In genomic region chr9:14372437-14373318, GRCh38 we compare ENCODE assay signal across 10 cellular contexts. TPM values are rescaled to one million over a fixed set of nuclear protein-coding genes. Genes with fewer than 3 reads are reported as not detected.
DNase-seq lines count a peak whose midpoint lies in the region; ATAC-seq and TF ChIP-seq lines count a peak whose summit lies in the region.
"Had no signal": no experiment of that assay in that cellular context is flagged by ENCODE, and none has a peak within 500 bp of the region (broad histone marks: within the 10 kb centered on the region; RNA-seq: fewer than 3 reads in every experiment).

No MANE protein-coding gene starts in this region.

- H3K27ac ChIP-seq in heart right ventricle (peak overlapping the region in 8 of 10 donors; percentile 42 to 75 (median 56)), testis (no peak overlapping the region)

- H3K27me3 ChIP-seq in H7 (ENCODE audit: control insufficient read depth, insufficient read depth, low read length) (no peaks in the 10 kb centered on the region), heart right ventricle (no peaks in the 10 kb centered on the region), testis (no peaks in the 10 kb centered on the region)

- H3K9me3 ChIP-seq in heart right ventricle (peaks cover 0 to 8% (median 0%) of the 10 kb centered on the region in 11 donors), testis (no peaks in the 10 kb centered on the region)

- H3K4me1 ChIP-seq in heart right ventricle: peaks cover 0 to 24% (median 14%) of the 10 kb centered on the region in 9 donors
- H3K4me1 ChIP-seq in testis: no peaks in the 10 kb centered on the region

- no peak for TF ChIP-seq POLR2A in testis (IDR thresholded peaks at IDR 0.05)

- ATAC-seq in heart right ventricle (peak; percentile 80 to 98 (median 94)), sciatic nerve (peak; percentile 70), HG02938 (IDR thresholded peaks at IDR 0.05; ENCODE audit: unreplicated experiment) (no peak)
- ATAC-seq: activated naive CD8-positive, alpha-beta T cell treated with anti-CD3 and anti-CD28 coated beads, Interleukin-2, amount 50 U/mL, for 24 hours had no signal

- TF ChIP-seq CTCF in heart right ventricle (IDR thresholded peaks at IDR 0.05): no peak
- no peak for TF ChIP-seq CTCF in testis (IDR thresholded peaks at IDR 0.05)

- intact Hi-C loops in heart right ventricle (cut with DNase I): no loop called here
- intact Hi-C loops in sciatic nerve (cut with DNase I): no loop called here
- intact Hi-C loops in testis (cut with DNase I; ENCODE audit: low total_unique reads): no loop called here

- H3K36me3 ChIP-seq in H7 (replicated peaks; ENCODE audit: control insufficient read depth, insufficient read depth, low read length): no peaks in the 10 kb centered on the region
- H3K36me3 ChIP-seq in heart right ventricle: no peaks in the 10 kb centered on the region
- H3K36me3 ChIP-seq in testis (ENCODE audit: low read depth, missing control alignments): no peaks in the 10 kb centered on the region

- peak; percentile 42 for DNase-seq in H7
- peak; percentile 14 to 70 for DNase-seq in SW 1271 (lab: John Stamatoyannopoulos, UW)
- DNase-seq in heart right ventricle: peak in 1 of 2 donors; percentile 73
- DNase-seq in sciatic nerve (ENCODE audit: low spot score): no peak
- DNase-seq in GDM1 (lab: John Stamatoyannopoulos, UW): no peak
- DNase-seq in testis: no peak
- DNase-seq in activated naive CD4-positive, alpha-beta T cell treated with Interleukin-2 at 50 U/mL for 16 hours: no peak
- DNase-seq: activated naive CD8-positive, alpha-beta T cell treated with anti-CD3 and anti-CD28 coated beads, Interleukin-2, amount 50 U/mL, for 24 hours; NCI-H526 had no signal

- H3K4me3 ChIP-seq in H7 (ENCODE audit: insufficient read depth, low read depth, low read length): no peak overlapping the region
- H3K4me3 ChIP-seq in heart right ventricle: no peak overlapping the region
- H3K4me3 ChIP-seq in testis: no peak overlapping the region

- WGBS in heart right ventricle, 2 donors: 19 to 21% methylated on average over 4 of the region's 4 CpGs
- 31 to 38% methylated on average over 4 of the region's 4 CpGs for WGBS in testis, 2 donors

RNA-seq across cellular contexts. Expression of gene NFIB, which starts 58.7 kb away (rescaled TPM):
- 3.7 and 5.0 TPM in 2 replicates for total RNA-seq in H7 (2014; rRNA removed; shearing (Covaris generic))
- total RNA-seq in heart right ventricle (100 to 1,000 TPM in 9 of 10 donors, 10 to 100 TPM in 1; 96.8 to 145 (median 126) TPM), sciatic nerve (137 TPM), testis (10 to 100 TPM; 23.1 to 34.7 TPM)
- polyA plus RNA-seq in heart right ventricle (10 to 100 TPM; 16.7 to 37.2 TPM), testis (ENCODE audit: insufficient read depth, low read depth, low replicate concordance) (8.4 TPM)

Comparison
In these comparisons a context has a peak if more than half of its experiments do, and no peak if none do; other contexts are left out.
1. DNase-seq: peak in H7 (single experiment) and SW 1271 (2 of 2); none in sciatic nerve (single experiment), GDM1 (single experiment), testis (single experiment) and activated naive CD4-positive, alpha-beta T cell treated with Interleukin-2 at 50 U/mL for 16 hours (single experiment).
2. H3K27ac ChIP-seq: peak in heart right ventricle (8 of 10); none in testis (0 of 2).